Comparison of ENCODE assay signal across 18 cellular contexts in the genomic region with DNA sequence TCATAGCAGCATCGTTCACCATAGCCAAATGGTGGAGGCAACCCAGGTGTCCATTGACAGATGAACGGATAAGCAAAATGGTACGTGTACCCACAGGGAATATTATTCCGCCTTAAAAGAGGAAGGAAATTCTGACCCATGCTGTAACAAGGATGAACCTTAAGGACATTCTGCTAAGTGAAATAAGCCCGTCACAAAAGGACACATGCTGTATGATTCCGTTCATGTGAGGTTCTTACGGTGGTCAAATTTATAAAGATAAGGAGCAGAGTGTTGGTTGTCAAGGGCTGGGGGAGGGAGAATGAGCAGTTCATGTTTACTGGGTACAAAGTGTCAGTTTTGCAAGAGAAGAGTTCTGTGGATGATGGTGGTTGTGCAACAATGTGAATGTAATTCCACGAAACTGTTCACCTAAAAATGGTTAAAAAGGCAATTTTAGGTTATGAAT. TPM values are rescaled to one million over a fixed set of nuclear protein-coding genes. Genes with fewer than 3 reads are reported as not detected.
DNase-seq lines count a peak whose midpoint lies in the region; ATAC-seq, FAIRE-seq and TF ChIP-seq lines count a peak whose summit lies in the region.
"Had no signal": no experiment of that assay in that cellular context is flagged by ENCODE, and none has a peak within 500 bp of the region (broad histone marks: within the 10 kb centered on the region; RNA-seq: fewer than 3 reads in every experiment).

No MANE protein-coding gene starts in this region.

- ATAC-seq in stimulated activated naive B cell treated with anti-CD40 and anti-IgM and Interleukin-4, amounts not matched to agents 10 μg/mL and 1 μg/mL and 100 μg/mL, for 72 hours (replicated peaks): no peak
- ATAC-seq in HG02885 (IDR thresholded peaks at IDR 0.05; ENCODE audit: poor library complexity, unreplicated experiment): no peak
- ATAC-seq: lower lobe of right lung had no signal

- FAIRE-seq in kidney (lab: Jason Lieb, UNC): no peak

- no peak for TF ChIP-seq CTCF in fibroblast of villous mesenchyme (IDR thresholded peaks at IDR 0.05; ENCODE audit: insufficient read depth, low read depth, low read length)
- no peak for TF ChIP-seq CTCF in kidney (IDR thresholded peaks at IDR 0.05; ENCODE audit: borderline replicate concordance, extremely low read depth, insufficient read depth)

- no peaks in the 10 kb centered on the region for H3K9me3 ChIP-seq in kidney (ENCODE audit: control insufficient read depth in 1 of 2, low read length in 2 of 2)
- H3K9me3 ChIP-seq: gastrocnemius medialis, lower lobe of right lung, Peyer's patch had no signal

- H3K4me3 ChIP-seq in fibroblast of villous mesenchyme (ENCODE audit: low read depth, low read length) (no peak overlapping the region), kidney (ENCODE audit: low read length in 2 of 2) (no peak overlapping the region)
- H3K4me3 ChIP-seq: coronary artery, gastrocnemius medialis, GM23248, lower lobe of right lung, Peyer's patch had no signal

- H3K4me1 ChIP-seq in kidney (ENCODE audit: control insufficient read depth in 1 of 2, insufficient read depth in 1 of 2, low read depth in 1 of 2, low read length in 2 of 2): peaks cover 0 to 5% of the 10 kb centered on the region in 2 donors

- no peak overlapping the region for H3K4me3 Mint-ChIP-seq in activated naive CD4-positive, alpha-beta T cell treated with anti-CD3 and anti-CD28 coated beads, Interleukin-2, amount 50 U/mL, for 24 hours
- no peak overlapping the region for H3K4me3 Mint-ChIP-seq in stimulated activated naive B cell treated with anti-CD40 and anti-IgM and Interleukin-4, amounts not matched to agents 10 μg/mL and 1 μg/mL and 100 μg/mL, for 72 hours

- peaks cover 3% of the 10 kb centered on the region for H3K36me3 Mint-ChIP-seq in activated naive CD4-positive, alpha-beta T cell treated with anti-CD3 and anti-CD28 coated beads, Interleukin-2, amount 50 U/mL, for 24 hours
- peaks cover 27 to 50% of the 10 kb centered on the region in 2 donors for H3K36me3 Mint-ChIP-seq in stimulated activated naive B cell treated with anti-CD40 and anti-IgM and Interleukin-4, amounts not matched to agents 10 μg/mL and 1 μg/mL and 100 μg/mL, for 72 hours

- no peak for DNase-seq in activated naive CD4-positive, alpha-beta T cell (lab: John Stamatoyannopoulos, UW)
- DNase-seq in NOMO-1 treated with DMSO at 0.1 percent for 48 hours (lab: John Stamatoyannopoulos, UW; ENCODE audit: unreplicated experiment): peak; percentile 53
- DNase-seq in fibroblast of villous mesenchyme (ENCODE audit: low read depth): peak; percentile 58
- DNase-seq in stimulated activated naive B cell treated with anti-CD40 and anti-IgM and Interleukin-4, amounts not matched to agents 10 μg/mL and 1 μg/mL and 100 μg/mL, for 72 hours: no peak
- no peak for DNase-seq in kidney
- DNase-seq in Ammon's horn (ENCODE audit: low spot score): no peak
- DNase-seq: ACHN; activated CD4-positive, alpha-beta T cell treated with anti-CD3 and anti-CD28 coated beads, Interleukin-2, amount 50 U/mL, for 48 hours; COR-L47; gastrocnemius medialis; GM23248; lower lobe of right lung; NCI-H69; SW 1271 had no signal

- no peak overlapping the region for H3K9ac ChIP-seq in kidney (ENCODE audit: low read length in 2 of 2)
- H3K9ac ChIP-seq: GM23248 had no signal

- peak overlapping the region; percentile 72 for H3K27ac Mint-ChIP-seq in activated naive CD4-positive, alpha-beta T cell treated with anti-CD3 and anti-CD28 coated beads, Interleukin-2, amount 50 U/mL, for 24 hours
- H3K27ac Mint-ChIP-seq in stimulated activated naive B cell treated with anti-CD40 and anti-IgM and Interleukin-4, amounts not matched to agents 10 μg/mL and 1 μg/mL and 100 μg/mL, for 72 hours: peak overlapping the region; percentile 44

- H3K4me1 Mint-ChIP-seq in activated naive CD4-positive, alpha-beta T cell treated with anti-CD3 and anti-CD28 coated beads, Interleukin-2, amount 50 U/mL, for 24 hours: peaks cover 21% of the 10 kb centered on the region
- H3K4me1 Mint-ChIP-seq in stimulated activated naive B cell treated with anti-CD40 and anti-IgM and Interleukin-4, amounts not matched to agents 10 μg/mL and 1 μg/mL and 100 μg/mL, for 72 hours: peaks cover 13 to 15% of the 10 kb centered on the region in 2 donors

- peaks cover 14 to 19% of the 10 kb centered on the region in 2 donors for H3K36me3 ChIP-seq in kidney (ENCODE audit: control insufficient read depth in 1 of 2, insufficient read depth in 2 of 2, low read length in 2 of 2)

- H3K9me3 Mint-ChIP-seq in activated naive CD4-positive, alpha-beta T cell treated with anti-CD3 and anti-CD28 coated beads, Interleukin-2, amount 50 U/mL, for 24 hours: no peaks in the 10 kb centered on the region
- H3K9me3 Mint-ChIP-seq in stimulated activated naive B cell treated with anti-CD40 and anti-IgM and Interleukin-4, amounts not matched to agents 10 μg/mL and 1 μg/mL and 100 μg/mL, for 72 hours: no peaks in the 10 kb centered on the region

- no peaks in the 10 kb centered on the region for H3K27me3 Mint-ChIP-seq in activated naive CD4-positive, alpha-beta T cell treated with anti-CD3 and anti-CD28 coated beads, Interleukin-2, amount 50 U/mL, for 24 hours
- no peaks in the 10 kb centered on the region for H3K27me3 Mint-ChIP-seq in stimulated activated naive B cell treated with anti-CD40 and anti-IgM and Interleukin-4, amounts not matched to agents 10 μg/mL and 1 μg/mL and 100 μg/mL, for 72 hours

- intact Hi-C loops in kidney (cut with DNase I): no loop called here

- no peak overlapping the region for H3K27ac ChIP-seq in kidney (ENCODE audit: low read depth in 2 of 2, low read length in 2 of 2)
- H3K27ac ChIP-seq: gastrocnemius medialis, GM23248, lower lobe of right lung had no signal

RNA-seq across cellular contexts. Expression of a gene that starts 26.3 kb away (rescaled TPM):
- total RNA-seq in fibroblast of villous mesenchyme (12.9 and 21.6 TPM in 2 replicates), kidney (160 TPM)
- 51.8 TPM for polyA plus RNA-seq in kidney (ENCODE audit: insufficient read depth, low read depth, low replicate concordance)

RNA-seq across cellular contexts. Expression of a gene that starts 39.9 kb away (rescaled TPM):
- total RNA-seq in fibroblast of villous mesenchyme (42.5 and 78.2 TPM in 2 replicates), kidney (48.8 TPM)
- 34.8 TPM for polyA plus RNA-seq in kidney (ENCODE audit: insufficient read depth, low read depth, low replicate concordance)

Comparison
In these comparisons a context has a peak if more than half of its experiments do, and no peak if none do; other contexts are left out.
1. DNase-seq: peak in NOMO-1 treated with DMSO at 0.1 percent for 48 hours (single experiment) and fibroblast of villous mesenchyme (single experiment); none in activated naive CD4-positive, alpha-beta T cell (0 of 4), stimulated activated naive B cell treated with anti-CD40 and anti-IgM and Interleukin-4, amounts not matched to agents 10 μg/mL and 1 μg/mL and 100 μg/mL, for 72 hours (single experiment), kidney (single experiment) and Ammon's horn (single experiment).